ENCODE assay signal across 23 cellular contexts in genomic region chr3:125481786-125482185, GRCh38.
"Had no signal": no experiment of that assay in that cellular context is flagged by ENCODE, and none has a peak within 500 bp of the region (broad histone marks: within the 10 kb centered on the region; RNA-seq: fewer than 3 reads in every experiment).

No MANE protein-coding gene starts in this region.

- H3K9me3 ChIP-seq: MG63, SJSA1 had no signal

- H3K4me1 ChIP-seq: SJSA1 had no signal

- H3K27ac ChIP-seq: SJSA1 had no signal

- H3K4me3 ChIP-seq: MG63, SJSA1 had no signal

- ATAC-seq: activated T-cell treated with anti-CD3 and anti-CD28 coated beads, Interleukin-2, amount 50 U/mL, for 4 hours; SK-N-SH treated with all-trans-retinoic acid at 6 μM for 48 hours; WTC11 had no signal

- H3K27me3 ChIP-seq: MG63, SJSA1 had no signal

- DNase-seq: activated CD4-positive, alpha-beta memory T cell treated with anti-CD3 and anti-CD28 coated beads for 36 hours; activated CD4-positive, alpha-beta T cell treated with anti-CD3 and anti-CD28 coated beads for 48 hours; activated CD4-positive, CD25-positive, alpha-beta regulatory T cell treated with anti-CD3 and anti-CD28 coated beads, Interleukin-2, amount 50 U/mL, for 72 hours; activated CD8-positive, alpha-beta memory T cell treated with anti-CD3 and anti-CD28 coated beads for 24 hours; activated gamma-delta T cell; activated naive CD4-positive, alpha-beta T cell treated with anti-CD3 and anti-CD28 coated beads for 36 hours; activated T-cell treated with anti-CD3 and anti-CD28 coated beads, Interleukin-2, amount 50 U/mL, for 4 hours; cerebellar nuclear complex; NCI-H1092 treated with DMSO at 0.1 percent for 48 hours; NCI-H1417 treated with DMSO at 0.1 percent for 48 hours; NCI-H1694; NCI-H2029; NCI-H2107; NCI-H345; NCI-H510A; NCI-H526 treated with DMSO at 0.1 percent for 48 hours; NCI-H82; NK-92 treated with Interleukin-12 subunit alpha and Interleukin-12 subunit beta, amount 100 ng/mL, for 24 hours; SHP77 had no signal
